In the genomic region with DNA sequence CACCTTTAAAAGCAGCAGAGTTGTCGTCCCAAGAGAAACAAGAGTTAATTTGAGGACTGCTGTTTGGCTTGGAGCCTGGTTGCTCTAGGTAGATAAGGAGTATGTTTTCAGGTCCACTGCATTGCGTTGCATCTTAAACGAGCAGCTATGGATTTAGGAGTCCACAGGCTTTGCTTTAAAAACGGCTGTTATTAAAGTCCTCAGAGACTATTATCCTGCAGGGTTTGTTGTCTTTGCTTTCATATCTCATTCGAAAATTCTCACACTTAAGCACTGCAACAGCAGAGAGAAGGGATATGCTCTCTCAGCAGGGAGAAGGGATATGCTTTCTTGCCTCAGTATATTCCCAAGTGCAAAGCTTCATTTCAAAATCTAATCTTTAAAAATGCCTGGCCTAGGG, we compare ENCODE assay signal across 37 cellular contexts.
DNase-seq lines count a peak whose midpoint lies in the region; ATAC-seq, FAIRE-seq and TF ChIP-seq lines count a peak whose summit lies in the region.
"Had no signal": no experiment of that assay in that cellular context is flagged by ENCODE, and none has a peak within 500 bp of the region (broad histone marks: within the 10 kb centered on the region; RNA-seq: fewer than 3 reads in every experiment).

No MANE protein-coding gene starts in this region.

- no peaks in the 10 kb centered on the region for H3K27me3 ChIP-seq in astrocyte (ENCODE audit: insufficient read depth, low read length)
- no peaks in the 10 kb centered on the region for H3K27me3 ChIP-seq in smooth muscle cell (ENCODE audit: low read depth)
- H3K27me3 ChIP-seq: BE2C had no signal

- H3K4me2 ChIP-seq in astrocyte (ENCODE audit: low read length), result no peak overlapping the region
- peak overlapping the region; percentile 67 for H3K4me2 ChIP-seq in smooth muscle cell
- H3K4me2 ChIP-seq: A549; BLaER1; BLaER1 treated with 17β-estradiol and CSF1 and Interleukin-3, amounts not matched to agents 10 nM and 100 nM had no signal

- H3K4me3 ChIP-seq in HEK293 (ENCODE audit: low read depth, low read length) (no peak overlapping the region), astrocyte (ENCODE audit: insufficient read depth, low read depth, low read length) (no peak overlapping the region), smooth muscle cell (no peak overlapping the region)
- H3K4me3 ChIP-seq: A549; BLaER1; BLaER1 treated with 17β-estradiol and CSF1 and Interleukin-3, amounts not matched to agents 10 nM and 100 nM had no signal

- H3K27ac ChIP-seq in HEK293 (ENCODE audit: extremely low read depth, low read depth, low read length) (0 out of 2 replicates have a peak overlapping the region, but pooled peaks have one; percentile 17), astrocyte (ENCODE audit: low read depth, low read length) (no peak overlapping the region), smooth muscle cell (ENCODE audit: low read depth) (no peak overlapping the region)
- H3K27ac ChIP-seq: 22Rv1; A549; BLaER1; BLaER1 treated with 17β-estradiol and CSF1 and Interleukin-3, amounts not matched to agents 10 nM and 100 nM; C4-2B had no signal

- H3K27me3 Mint-ChIP-seq in astrocyte (ENCODE audit: low read depth, unreplicated experiment), result no peaks in the 10 kb centered on the region
- H3K27me3 Mint-ChIP-seq in neural crest cell (ENCODE audit: low read depth), result no peaks in the 10 kb centered on the region
- peaks cover 2% of the 10 kb centered on the region for H3K27me3 Mint-ChIP-seq in activated CD4-positive, alpha-beta T cell treated with anti-CD3 and anti-CD28 coated beads, Interleukin-2, amount 10 ng/mL, durations not matched to agents 7 days and 5 days
- H3K27me3 Mint-ChIP-seq in stimulated activated naive CD8-positive, alpha-beta T cell treated with anti-CD3 and anti-CD28 coated beads, Interleukin-15, amount 100 ng/mL, for 72 hours, result no peaks in the 10 kb centered on the region
- H3K27me3 Mint-ChIP-seq: B cell; CD4-positive, alpha-beta memory T cell; CD4-positive, alpha-beta T cell; CD4-positive, CD25-positive, alpha-beta regulatory T cell had no signal

- H3K4me1 Mint-ChIP-seq in astrocyte (ENCODE audit: low read depth, unreplicated experiment), result no peaks in the 10 kb centered on the region
- peaks cover 4% of the 10 kb centered on the region for H3K4me1 Mint-ChIP-seq in neural crest cell
- H3K4me1 Mint-ChIP-seq in activated CD4-positive, alpha-beta T cell treated with anti-CD3 and anti-CD28 coated beads, Interleukin-2, amount 10 ng/mL, durations not matched to agents 7 days and 5 days, result no peaks in the 10 kb centered on the region
- H3K4me1 Mint-ChIP-seq in stimulated activated naive CD8-positive, alpha-beta T cell treated with anti-CD3 and anti-CD28 coated beads, Interleukin-15, amount 100 ng/mL, for 72 hours, result no peaks in the 10 kb centered on the region
- H3K4me1 Mint-ChIP-seq: B cell; CD14-positive monocyte; CD4-positive, alpha-beta memory T cell; CD4-positive, CD25-positive, alpha-beta regulatory T cell; CD8-positive, alpha-beta memory T cell had no signal

- no peaks in the 10 kb centered on the region for H3F3A ChIP-seq in smooth muscle cell (ENCODE audit: low read depth)

- 51% methylated on average over 5 of the region's 5 CpGs for WGBS in smooth muscle cell (ENCODE audit: low lambda C conversion rate)

- POLR2A ChIA-PET in HEK293 (lab: Yijun Ruan, JAX), result no interaction called here
- POLR2A ChIA-PET in activated CD4-positive, alpha-beta T cell treated with anti-CD3 and anti-CD28 coated beads, Interleukin-2, amount 10 ng/mL, durations not matched to agents 7 days and 5 days (lab: Charles Lee), result no interaction called here

- no peaks in the 10 kb centered on the region for H4K20me1 ChIP-seq in astrocyte (ENCODE audit: insufficient read depth, low read length)
- H4K20me1 ChIP-seq in smooth muscle cell (ENCODE audit: low read depth), result no peaks in the 10 kb centered on the region
- H4K20me1 ChIP-seq: BLaER1; BLaER1 treated with 17β-estradiol and CSF1 and Interleukin-3, amounts not matched to agents 10 nM and 100 nM had no signal

- no peaks in the 10 kb centered on the region for H3K9me3 Mint-ChIP-seq in astrocyte (ENCODE audit: unreplicated experiment)
- H3K9me3 Mint-ChIP-seq in neural crest cell, result peaks cover 7% of the 10 kb centered on the region
- no peaks in the 10 kb centered on the region for H3K9me3 Mint-ChIP-seq in activated CD4-positive, alpha-beta T cell treated with anti-CD3 and anti-CD28 coated beads, Interleukin-2, amount 10 ng/mL, durations not matched to agents 7 days and 5 days
- no peaks in the 10 kb centered on the region for H3K9me3 Mint-ChIP-seq in stimulated activated naive CD8-positive, alpha-beta T cell treated with anti-CD3 and anti-CD28 coated beads, Interleukin-15, amount 100 ng/mL, for 72 hours
- H3K9me3 Mint-ChIP-seq: CD4-positive, alpha-beta T cell; CD8-positive, alpha-beta T cell had no signal

- H3K9ac ChIP-seq in astrocyte (ENCODE audit: low read length) (no peak overlapping the region), smooth muscle cell (ENCODE audit: low read depth) (no peak overlapping the region)
- H3K9ac ChIP-seq: BLaER1; BLaER1 treated with 17β-estradiol and CSF1 and Interleukin-3, amounts not matched to agents 10 nM and 100 nM had no signal

- no peaks in the 10 kb centered on the region for H3K9me3 ChIP-seq in HEK293 (ENCODE audit: control insufficient read depth, insufficient read depth, low read depth, low read length)
- H3K9me3 ChIP-seq in astrocyte (ENCODE audit: insufficient read depth, low read depth, low read length), result no peaks in the 10 kb centered on the region
- H3K9me3 ChIP-seq in smooth muscle cell (replicated peaks; ENCODE audit: low read depth), result no peaks in the 10 kb centered on the region
- H3K9me3 ChIP-seq: A549, BE2C, BLaER1, Caco-2 had no signal

- H3K79me2 ChIP-seq in astrocyte (ENCODE audit: insufficient read depth, low read length) (no peaks in the 10 kb centered on the region), smooth muscle cell (ENCODE audit: low read depth) (no peaks in the 10 kb centered on the region)

- no peak overlapping the region for H3K4me3 Mint-ChIP-seq in astrocyte (ENCODE audit: unreplicated experiment)
- H3K4me3 Mint-ChIP-seq in neural crest cell, result no peak overlapping the region
- no peak overlapping the region for H3K4me3 Mint-ChIP-seq in activated CD4-positive, alpha-beta T cell treated with anti-CD3 and anti-CD28 coated beads, Interleukin-2, amount 10 ng/mL, durations not matched to agents 7 days and 5 days
- no peak overlapping the region for H3K4me3 Mint-ChIP-seq in stimulated activated naive CD8-positive, alpha-beta T cell treated with anti-CD3 and anti-CD28 coated beads, Interleukin-15, amount 100 ng/mL, for 72 hours
- H3K4me3 Mint-ChIP-seq: B cell; CD14-positive monocyte; CD4-positive, alpha-beta memory T cell; CD4-positive, alpha-beta T cell; CD4-positive, CD25-positive, alpha-beta regulatory T cell; CD8-positive, alpha-beta memory T cell; CD8-positive, alpha-beta T cell had no signal

- peak; percentile 60 for FAIRE-seq in astrocyte (lab: Jason Lieb, UNC)
- FAIRE-seq: A204.1, A549, D721Med had no signal

- no peak for ATAC-seq in stimulated activated naive CD8-positive, alpha-beta T cell treated with anti-CD3 and anti-CD28 coated beads, Interleukin-15, amount 100 ng/mL, for 72 hours
- no peak for ATAC-seq in omental fat pad (ENCODE audit: low FRiP score)
- ATAC-seq: A549; CD8-positive, alpha-beta T cell had no signal

- CTCF ChIA-PET in HEK293 (lab: Yijun Ruan, JAX), result interaction anchor here (0.5 kb wide), 1 partner anchor 823 kb away, joined by 3 read pairs; no protein-coding TSS in a partner anchor
- CTCF ChIA-PET in activated CD4-positive, alpha-beta T cell treated with anti-CD3 and anti-CD28 coated beads, Interleukin-2, amount 10 ng/mL, durations not matched to agents 7 days and 5 days (lab: Charles Lee), result no interaction called here

- H3K4me1 ChIP-seq in HEK293 (ENCODE audit: control insufficient read depth, insufficient read depth, low read length), result peaks cover 2% of the 10 kb centered on the region; the same call in 1 of the 2 replicates
- H3K4me1 ChIP-seq in astrocyte (ENCODE audit: insufficient read depth, low read length), result no peaks in the 10 kb centered on the region
- no peaks in the 10 kb centered on the region for H3K4me1 ChIP-seq in smooth muscle cell (ENCODE audit: low read depth)
- H3K4me1 ChIP-seq: A549; BE2C; BLaER1; BLaER1 treated with 17β-estradiol and CSF1 and Interleukin-3, amounts not matched to agents 10 nM and 100 nM; Caco-2 had no signal

- H2AFZ ChIP-seq in astrocyte (ENCODE audit: low read depth, low read length), result no peak overlapping the region
- no peak overlapping the region for H2AFZ ChIP-seq in smooth muscle cell (ENCODE audit: low read depth)

- H3K36me3 Mint-ChIP-seq in astrocyte (ENCODE audit: low read depth, unreplicated experiment), result no peaks in the 10 kb centered on the region
- peaks cover 9% of the 10 kb centered on the region for H3K36me3 Mint-ChIP-seq in neural crest cell (ENCODE audit: low read depth)
- no peaks in the 10 kb centered on the region for H3K36me3 Mint-ChIP-seq in activated CD4-positive, alpha-beta T cell treated with anti-CD3 and anti-CD28 coated beads, Interleukin-2, amount 10 ng/mL, durations not matched to agents 7 days and 5 days (ENCODE audit: low read depth)
- H3K36me3 Mint-ChIP-seq: CD14-positive monocyte; CD4-positive, alpha-beta memory T cell; CD4-positive, CD25-positive, alpha-beta regulatory T cell; CD8-positive, alpha-beta memory T cell; CD8-positive, alpha-beta T cell had no signal

- DNase-seq in astrocyte (ENCODE audit: low read depth), result no peak
- no peak for DNase-seq in neural crest cell (ENCODE audit: low read depth, low spot score)
- no peak for DNase-seq in smooth muscle cell (lab: John Stamatoyannopoulos, UW; ENCODE audit: unreplicated experiment)
- no peak for DNase-seq in activated CD4-positive, alpha-beta T cell treated with anti-CD3 and anti-CD28 coated beads, Interleukin-2, amount 10 ng/mL, durations not matched to agents 7 days and 5 days
- DNase-seq in stimulated activated naive CD8-positive, alpha-beta T cell treated with anti-CD3 and anti-CD28 coated beads, Interleukin-15, amount 100 ng/mL, for 72 hours, result no peak
- no peak for DNase-seq in omental fat pad (ENCODE audit: low spot score)
- DNase-seq in SIG-M5 (lab: John Stamatoyannopoulos, UW), result no peak
- DNase-seq: 8988T; ACHN; AML-193; BE2C; C1 segment of cervical spinal cord; Caco-2; Calu3; CD4-positive, alpha-beta memory T cell; CD4-positive, alpha-beta T cell; CD4-positive, CD25-positive, alpha-beta regulatory T cell; CD8-positive, alpha-beta memory T cell; CD8-positive, alpha-beta T cell; COR-L47; DMS 273 treated with DMSO at 0.1 percent for 48 hours; DMS153; DMS53; DMS79; DMS79 treated with DMSO at 0.1 percent for 48 hours; DND-41; EL had no signal

- H3K27ac Mint-ChIP-seq in astrocyte (ENCODE audit: unreplicated experiment) (no peak overlapping the region), neural crest cell (ENCODE audit: unreplicated experiment) (peak overlapping the region; percentile 50)
- H3K27ac Mint-ChIP-seq in activated CD4-positive, alpha-beta T cell treated with anti-CD3 and anti-CD28 coated beads, Interleukin-2, amount 10 ng/mL, durations not matched to agents 7 days and 5 days, result no peak overlapping the region
- no peak overlapping the region for H3K27ac Mint-ChIP-seq in stimulated activated naive CD8-positive, alpha-beta T cell treated with anti-CD3 and anti-CD28 coated beads, Interleukin-15, amount 100 ng/mL, for 72 hours
- H3K27ac Mint-ChIP-seq: B cell; CD14-positive monocyte; CD4-positive, alpha-beta memory T cell; CD4-positive, alpha-beta T cell; CD4-positive, CD25-positive, alpha-beta regulatory T cell; CD8-positive, alpha-beta memory T cell; CD8-positive, alpha-beta T cell had no signal

- TF ChIP-seq CTCF in HEK293 (tag by site-specific recombination; IDR thresholded peaks at IDR 0.05) (no peak), astrocyte (IDR thresholded peaks at IDR 0.05; ENCODE audit: insufficient read depth, low read depth, low read length) (no peak), neural crest cell (conservative IDR thresholded peaks at IDR 0.05) (no peak), smooth muscle cell (IDR thresholded peaks at IDR 0.05; ENCODE audit: borderline replicate concordance, insufficient read depth, poor library complexity, severe bottlenecking) (no peak), omental fat pad (IDR thresholded peaks at IDR 0.05) (no peak)

- no peaks in the 10 kb centered on the region for H3K36me3 ChIP-seq in HEK293 (ENCODE audit: control insufficient read depth in 2 of 2, insufficient read depth in 1 of 2, low read length in 2 of 2)
- no peaks in the 10 kb centered on the region for H3K36me3 ChIP-seq in astrocyte (ENCODE audit: insufficient read depth, low read length)
- H3K36me3 ChIP-seq in smooth muscle cell (ENCODE audit: low read depth), result no peaks in the 10 kb centered on the region
- H3K36me3 ChIP-seq: BE2C; BLaER1; BLaER1 treated with 17β-estradiol and CSF1 and Interleukin-3, amounts not matched to agents 10 nM and 100 nM had no signal
